8 cellular contexts compared by ENCODE assay signal in genomic region chr14:95500772-95501401, GRCh38. TPM values are rescaled to one million over a fixed set of nuclear protein-coding genes. Genes with fewer than 3 reads are reported as not detected.
DNase-seq lines count a peak whose midpoint lies in the region; ATAC-seq, FAIRE-seq and TF ChIP-seq lines count a peak whose summit lies in the region.

No MANE protein-coding gene starts in this region.

- no peak overlapping the region for H3K4me3 ChIP-seq in small intestine (ENCODE audit: low read depth in 1 of 2, low read length in 2 of 2)

- H3K27me3 ChIP-seq in small intestine (ENCODE audit: control insufficient read depth in 2 of 2, insufficient read depth in 2 of 2, low read length in 2 of 2), result no peaks in the 10 kb centered on the region

- ATAC-seq in activated B cell treated with CpG ODN at 0.5 μM for 24 hours (ENCODE audit: low read depth), result no peak
- ATAC-seq in GM21619 (IDR thresholded peaks at IDR 0.05; ENCODE audit: unreplicated experiment), result no peak

- TF ChIP-seq CTCF in activated B cell treated with CpG ODN at 0.5 μM for 24 hours (IDR thresholded peaks at IDR 0.05), result no peak

- DNase-seq in GM03348 (ENCODE audit: low spot score) (peak; percentile 88), activated B cell treated with CpG ODN at 0.5 μM for 24 hours (no peak), head of caudate nucleus (peak in 32 of 42 donors; percentile 33 to 88 (median 62)), small intestine (peak; percentile 32), SHP77 treated with DMSO at 0.1 percent for 48 hours (lab: John Stamatoyannopoulos, UW) (no peak), SIG-M5 treated with dmso at 0.1 percent for 504 hours (lab: John Stamatoyannopoulos, UW; ENCODE audit: unreplicated experiment) (no peak)
- no peak for DNase-seq in activated effector memory CD4-positive, alpha-beta T cell treated with anti-CD3 and anti-CD28 coated beads, Interleukin-2, amount 50 U/mL, for 16 hours

- peaks cover 60% of the 10 kb centered on the region for H3K36me3 Mint-ChIP-seq in activated B cell treated with CpG ODN at 0.5 μM for 24 hours (ENCODE audit: low read depth)

- no peaks in the 10 kb centered on the region for H3K36me3 ChIP-seq in small intestine (ENCODE audit: control insufficient read depth in 2 of 2, insufficient read depth in 2 of 2, low read length in 2 of 2)

- CTCF ChIA-PET in activated B cell treated with CpG ODN at 0.5 μM for 24 hours (lab: Charles Lee), result interaction anchor here (1.4 kb wide), 1 partner anchor 58 kb away, joined by 5 read pairs; no protein-coding TSS in a partner anchor

- no peaks in the 10 kb centered on the region for H3K9me3 Mint-ChIP-seq in activated B cell treated with CpG ODN at 0.5 μM for 24 hours

- WGBS in small intestine, 3 donors, result 78 to 82% (median 79%) methylated on average over 14 of the region's 14 CpGs

- intact Hi-C loops in activated B cell treated with CpG ODN at 0.5 μM for 24 hours (cut with micrococcal nuclease) (no loop called here), head of caudate nucleus (cut with DNase I) (loop anchor here (5.0 kb wide), 1 partner anchor 44 kb away; no protein-coding TSS in a partner anchor)

- POLR2A ChIA-PET in activated B cell treated with CpG ODN at 0.5 μM for 24 hours (lab: Charles Lee), result interaction anchor here (1.1 to 9.8 kb wide), 2 partner anchors 14 to 18 kb away, joined by 3 to 85 read pairs; partner anchors contain the start of gene SYNE3

- H3K4me1 Mint-ChIP-seq in activated B cell treated with CpG ODN at 0.5 μM for 24 hours, result peaks cover 94% of the 10 kb centered on the region

- no peak for FAIRE-seq in small intestine (lab: Jason Lieb, UNC)

- H3K9me3 ChIP-seq in small intestine (ENCODE audit: control insufficient read depth, low read depth), result no peaks in the 10 kb centered on the region

- peak overlapping the region; percentile 42 for H3K4me3 Mint-ChIP-seq in activated B cell treated with CpG ODN at 0.5 μM for 24 hours

- H3K27me3 Mint-ChIP-seq in activated B cell treated with CpG ODN at 0.5 μM for 24 hours, result no peaks in the 10 kb centered on the region

- peaks cover 0 to 5% of the 10 kb centered on the region in 2 donors for H3K4me1 ChIP-seq in small intestine (ENCODE audit: control insufficient read depth in 2 of 2, insufficient read depth in 1 of 2, low read depth in 1 of 2, low read length in 1 of 2)

- H3K27ac ChIP-seq in small intestine (ENCODE audit: low read depth in 1 of 2, low read length in 1 of 2), result peak overlapping the region in 1 of 2 donors; percentile 69

- H3K27ac Mint-ChIP-seq in activated B cell treated with CpG ODN at 0.5 μM for 24 hours, result peak overlapping the region; percentile 54

RNA-seq across cellular contexts. Expression of gene SYNE3, which starts 15.6 kb away (rescaled TPM):
- total RNA-seq in activated B cell treated with CpG ODN at 0.5 μM for 24 hours, result 95.6 and 104 TPM in 2 replicates
- polyA plus RNA-seq in small intestine, result 1 to 10 TPM in 2 of 3 donors, under 1 TPM in 1; 0.81 to 5.0 (median 1.8) TPM

RNA-seq across cellular contexts. Expression of gene GLRX5, which starts 34.0 kb away (rescaled TPM):
- 20.5 and 22.4 TPM in 2 replicates for total RNA-seq in activated B cell treated with CpG ODN at 0.5 μM for 24 hours
- polyA plus RNA-seq in small intestine, result 10 to 100 TPM; 53.5 to 80.5 (median 54.0) TPM

Comparison
In these comparisons a context has a peak if more than half of its experiments do, and no peak if none do; other contexts are left out.
1. DNase-seq: peak in GM03348 (single experiment), head of caudate nucleus (32 of 42) and small intestine (single experiment); none in activated B cell treated with CpG ODN at 0.5 μM for 24 hours (single experiment), SHP77 treated with DMSO at 0.1 percent for 48 hours (single experiment), activated effector memory CD4-positive, alpha-beta T cell treated with anti-CD3 and anti-CD28 coated beads, Interleukin-2, amount 50 U/mL, for 16 hours (single experiment) and SIG-M5 treated with dmso at 0.1 percent for 504 hours (single experiment).